Comparison of ENCODE assay signal across 10 cellular contexts in genomic region chr12:121227294-121227693, GRCh38. TPM values are rescaled to one million over a fixed set of nuclear protein-coding genes. Genes with fewer than 3 reads are reported as not detected.
DNase-seq lines count a peak whose midpoint lies in the region; ATAC-seq, FAIRE-seq and TF ChIP-seq lines count a peak whose summit lies in the region.
"Had no signal": no experiment of that assay in that cellular context is flagged by ENCODE, and none has a peak within 500 bp of the region (broad histone marks: within the 10 kb centered on the region; RNA-seq: fewer than 3 reads in every experiment).

No MANE protein-coding gene starts in this region.

- intact Hi-C loops in K562 (cut with micrococcal nuclease) (no loop called here), vagina (cut with DNase I) (no loop called here)

- peak overlapping the region in 1 of 2 experiments; percentile 1; a peak in 1 of 4 replicates for H3K9ac ChIP-seq in K562 (ENCODE audit: insufficient read depth in 1 of 2, low read depth in 2 of 2, low read length in 2 of 2)
- H3K9ac ChIP-seq: BLaER1 had no signal

- no peaks in the 10 kb centered on the region for H3K9me3 ChIP-seq in K562 (replicated peaks; ENCODE audit: control insufficient read depth, insufficient read depth, low read depth, low read length)
- H3K9me3 ChIP-seq in vagina, result no peaks in the 10 kb centered on the region
- H3K9me3 ChIP-seq: BLaER1 had no signal

- DNase-seq in activated naive CD8-positive, alpha-beta T cell treated with anti-CD3 and anti-CD28 coated beads, Interleukin-2, amount 10 ng/mL, durations not matched to agents 7 days and 5 days, result no peak
- no peak for DNase-seq in activated naive CD8-positive, alpha-beta T cell treated with anti-CD3 and anti-CD28 coated beads for 36 hours
- DNase-seq in K562 (ENCODE audit: extremely low read depth in 1 of 4, low spot score in 3 of 4) (no peak), ureter (ENCODE audit: low spot score) (peak; percentile 76), vagina (ENCODE audit: extremely low spot score in 2 of 2) (no peak), NCI-H524 treated with DMSO at 0.1 percent for 48 hours (lab: John Stamatoyannopoulos, UW) (no peak)
- no peak for DNase-seq in activated naive CD4-positive, alpha-beta T cell treated with Interleukin-2 at 50 U/mL for 16 hours
- DNase-seq: naive B cell had no signal

- no peak overlapping the region for H3K4me3 Mint-ChIP-seq in activated naive CD8-positive, alpha-beta T cell treated with anti-CD3 and anti-CD28 coated beads, Interleukin-2, amount 10 ng/mL, durations not matched to agents 7 days and 5 days
- H3K4me3 Mint-ChIP-seq in activated naive CD8-positive, alpha-beta T cell treated with anti-CD3 and anti-CD28 coated beads for 36 hours, result no peak overlapping the region
- H3K4me3 Mint-ChIP-seq: naive B cell had no signal

- peaks cover 4 to 18% of the 10 kb centered on the region in 2 experiments; a peak in 4 of 5 replicates for H3K4me1 ChIP-seq in K562 (replicated peaks in 1 of 2; ENCODE audit: control insufficient read depth in 2 of 2, insufficient read depth in 2 of 2, low read length in 2 of 2)
- H3K4me1 ChIP-seq in vagina, result peaks cover 17% of the 10 kb centered on the region

- POLR2A ChIA-PET in activated naive CD8-positive, alpha-beta T cell treated with anti-CD3 and anti-CD28 coated beads, Interleukin-2, amount 10 ng/mL, durations not matched to agents 7 days and 5 days (lab: Charles Lee), result interaction anchor here (0.6 kb wide), 1 partner anchor 646 kb away, joined by 3 read pairs; the partner anchor contains the start of gene POP5
- POLR2A ChIA-PET in K562 (lab: Yijun Ruan, JAX), result interaction anchor here (1.2 kb wide), 1 partner anchor 11 kb away, joined by 4 read pairs; no protein-coding TSS in a partner anchor

- FAIRE-seq in K562 (lab: Jason Lieb, UNC), result no peak

- CTCF ChIA-PET in K562 (lab: Yijun Ruan, JAX; ENCODE audit: low intra/inter-chr PET ratio), result no interaction called here

- no peak for TF ChIP-seq POLR2A in K562 (conservative IDR thresholded peaks at IDR 0.05)
- no peak for TF ChIP-seq POLR2A in vagina (IDR thresholded peaks at IDR 0.05)

- peaks cover 2% of the 10 kb centered on the region for H3K9me3 Mint-ChIP-seq in activated naive CD8-positive, alpha-beta T cell treated with anti-CD3 and anti-CD28 coated beads, Interleukin-2, amount 10 ng/mL, durations not matched to agents 7 days and 5 days
- no peaks in the 10 kb centered on the region for H3K9me3 Mint-ChIP-seq in activated naive CD8-positive, alpha-beta T cell treated with anti-CD3 and anti-CD28 coated beads for 36 hours
- H3K9me3 Mint-ChIP-seq: naive B cell had no signal

- H3K4me2 ChIP-seq in K562 (ENCODE audit: insufficient read depth, low read length), result no peak overlapping the region
- H3K4me2 ChIP-seq: BLaER1 had no signal

- peaks cover 46% of the 10 kb centered on the region for H3K4me1 Mint-ChIP-seq in activated naive CD8-positive, alpha-beta T cell treated with anti-CD3 and anti-CD28 coated beads, Interleukin-2, amount 10 ng/mL, durations not matched to agents 7 days and 5 days
- peaks cover 32% of the 10 kb centered on the region for H3K4me1 Mint-ChIP-seq in activated naive CD8-positive, alpha-beta T cell treated with anti-CD3 and anti-CD28 coated beads for 36 hours

- H3K27ac Mint-ChIP-seq in activated naive CD8-positive, alpha-beta T cell treated with anti-CD3 and anti-CD28 coated beads, Interleukin-2, amount 10 ng/mL, durations not matched to agents 7 days and 5 days, result peak overlapping the region; percentile 45
- no peak overlapping the region for H3K27ac Mint-ChIP-seq in activated naive CD8-positive, alpha-beta T cell treated with anti-CD3 and anti-CD28 coated beads for 36 hours

- 60% methylated on average over 9 of the region's 9 CpGs for WGBS in K562 (ENCODE audit: insufficient coverage, low coverage, missing lambda C conversion rate)

- peaks cover 36% of the 10 kb centered on the region for H3K36me3 Mint-ChIP-seq in activated naive CD8-positive, alpha-beta T cell treated with anti-CD3 and anti-CD28 coated beads, Interleukin-2, amount 10 ng/mL, durations not matched to agents 7 days and 5 days
- peaks cover 31% of the 10 kb centered on the region for H3K36me3 Mint-ChIP-seq in activated naive CD8-positive, alpha-beta T cell treated with anti-CD3 and anti-CD28 coated beads for 36 hours
- H3K36me3 Mint-ChIP-seq: naive B cell had no signal

- H3K9me1 ChIP-seq in K562 (ENCODE audit: control insufficient read depth, insufficient read depth, low read length), result peaks cover 7% of the 10 kb centered on the region

- no peak overlapping the region for H2AFZ ChIP-seq in K562 (ENCODE audit: low read depth, low read length)

- TF ChIP-seq EP300 in K562 (IDR thresholded peaks at IDR 0.05; ENCODE audit: low read length), result no peak

- in situ Hi-C loops in K562 (cut with MboI), result loop anchor here (5.0 kb wide), 1 partner anchor 165 kb away; no protein-coding TSS in a partner anchor

- H3K4me3 ChIP-seq in K562 (no peak overlapping the region), vagina (no peak overlapping the region)
- H3K4me3 ChIP-seq: BLaER1 had no signal

- H3K36me3 ChIP-seq in K562 (ENCODE audit: control insufficient read depth, insufficient read depth, low read length) (peaks cover 15% of the 10 kb centered on the region; the same call in 1 of the 3 replicates), vagina (peaks cover 0 to 13% of the 10 kb centered on the region in 2 donors)

- H3K27ac ChIP-seq in K562 (ENCODE audit: extremely low read depth, low read depth, low read length) (no peak overlapping the region), vagina (no peak overlapping the region)
- H3K27ac ChIP-seq: BLaER1 had no signal

- no peaks in the 10 kb centered on the region for H3K27me3 Mint-ChIP-seq in activated naive CD8-positive, alpha-beta T cell treated with anti-CD3 and anti-CD28 coated beads, Interleukin-2, amount 10 ng/mL, durations not matched to agents 7 days and 5 days
- no peaks in the 10 kb centered on the region for H3K27me3 Mint-ChIP-seq in activated naive CD8-positive, alpha-beta T cell treated with anti-CD3 and anti-CD28 coated beads for 36 hours
- H3K27me3 Mint-ChIP-seq: naive B cell had no signal

- TF ChIP-seq CTCF in K562 (IDR thresholded peaks at IDR 0.05 in 2 of 3, conservative IDR thresholded peaks at IDR 0.05 in 1 of 3; ENCODE audit: insufficient read depth in 2 of 3, low read depth in 1 of 3, low read length in 3 of 3) (no peak), vagina (IDR thresholded peaks at IDR 0.05) (no peak)

- no TSS peak for BruUV-seq in K562 (replicated peaks; lab: Mats Ljungman, UMichigan)

- H3K27me3 ChIP-seq in K562 (ENCODE audit: control insufficient read depth in 2 of 2, insufficient read depth in 2 of 2, low read length in 2 of 2) (no peaks in the 10 kb centered on the region), vagina (no peaks in the 10 kb centered on the region)
- H3K27me3 ChIP-seq: BLaER1 had no signal

- H4K20me1 ChIP-seq in K562 (replicated peaks; ENCODE audit: control insufficient read depth, insufficient read depth, low read length), result no peaks in the 10 kb centered on the region
- H4K20me1 ChIP-seq: BLaER1 had no signal

- no peak for ATAC-seq in activated naive CD8-positive, alpha-beta T cell treated with anti-CD3 and anti-CD28 coated beads, Interleukin-2, amount 10 ng/mL, durations not matched to agents 7 days and 5 days (ENCODE audit: low read depth)
- ATAC-seq in HG03378 (IDR thresholded peaks at IDR 0.05; ENCODE audit: unreplicated experiment) (peak; percentile 48), K562 (no peak)

- TF ChIP-seq RAD21 in K562 (CRISPR knock-in tag; conservative IDR thresholded peaks at IDR 0.05 in 1 of 2, IDR thresholded peaks at IDR 0.05 in 1 of 2), result no peak

- H3K79me2 ChIP-seq in K562 (ENCODE audit: control insufficient read depth, insufficient read depth, low read length), result no peaks in the 10 kb centered on the region

TF ChIP-seq in K562, 482 proteins besides CTCF, POLR2A, EP300 and RAD21:
- TF ChIP-seq C11orf30 (IDR thresholded peaks at IDR 0.05; ENCODE audit: low read depth) (peak; percentile 29; the same call in 1 of the 2 replicates), FIP1L1 (IDR thresholded peaks at IDR 0.05; ENCODE audit: low read depth, low read length, poor library complexity, severe bottlenecking) (no peak), ZNF316 (IDR thresholded peaks at IDR 0.05) (0 out of 2 replicates have a peak, but pooled peaks have one; percentile 6)

RNA-seq across cellular contexts. Expression of gene P2RX4, which starts 17.4 kb away (rescaled TPM):
- 10 to 100 TPM; 50.7 to 52.9 TPM for total RNA-seq in activated naive CD8-positive, alpha-beta T cell treated with anti-CD3 and anti-CD28 coated beads, Interleukin-2, amount 10 ng/mL, durations not matched to agents 7 days and 5 days
- total RNA-seq in activated naive CD8-positive, alpha-beta T cell treated with anti-CD3 and anti-CD28 coated beads for 36 hours, result 10 to 100 TPM; 17.8 to 19.0 TPM
- 40.9 and 60.5 TPM in 2 replicates for total RNA-seq in K562 (2011; cell fraction: chromatin; rRNA removed; ENCODE audit: low replicate concordance)
- total RNA-seq in K562 (2011; cell fraction: nucleolus; rRNA removed), result 47.8 and 47.9 TPM in 2 replicates
- 55.4 and 61.5 TPM in 2 replicates for total RNA-seq in K562 (2011; cell fraction: nucleoplasm; rRNA removed)
- total RNA-seq in K562 (2014; rRNA removed), result 14.3 and 18.9 TPM in 2 replicates
- total RNA-seq in K562 (2014; rRNA removed; fragmentation: Illumina TruSeq; extraction: Trizol), result 7.8 and 9.6 TPM in 2 replicates
- 8.3 and 10.5 TPM in 2 replicates for total RNA-seq in K562 (2015; rRNA removed; fragmentation: Illumina TruSeq; extraction: Trizol)
- 12.8 and 14.2 TPM in 2 replicates for total RNA-seq in K562 (2021)
- 15.4 and 20.8 TPM in 2 replicates for polyA plus RNA-seq in K562 (2011; rRNA removed)
- 21.4 and 26.2 TPM in 2 replicates for polyA plus RNA-seq in K562 (2011; cell fraction: cytosol; rRNA removed)
- polyA plus RNA-seq in K562 (2011; cell fraction: nucleus; rRNA removed), result 26.6 and 29.1 TPM in 2 replicates
- polyA plus RNA-seq in K562 (2012), result 12.8 and 57.1 TPM in 2 replicates
- polyA plus RNA-seq in K562 (2014; fragmentation: Illumina TruSeq; extraction: Trizol), result 11.7 and 13.0 TPM in 2 replicates
- polyA plus RNA-seq in K562 (2014; fragmentation: Nextera tagmentation; extraction: Ambion mirVana), result 1 to 10 TPM; 6.6 to 10.0 TPM
- 21.5 and 23.4 TPM in 2 replicates for polyA plus RNA-seq in K562 (2014; rRNA removed)
- 14.9 and 19.2 TPM in 2 replicates for polyA minus RNA-seq in K562 (2011; rRNA and poly(A)+ RNA removed)
- 5.3 and 9.4 TPM in 2 replicates for polyA minus RNA-seq in K562 (2011; cell fraction: cytosol; rRNA and poly(A)+ RNA removed)
- polyA minus RNA-seq in K562 (2011; cell fraction: nucleus; rRNA and poly(A)+ RNA removed), result 10.4 and 14.0 TPM in 2 replicates
- total RNA-seq in ureter, result 28.0 TPM
- total RNA-seq in vagina, result 26.5 TPM
